ENCODE assay signal across 22 cellular contexts in the genomic region with DNA sequence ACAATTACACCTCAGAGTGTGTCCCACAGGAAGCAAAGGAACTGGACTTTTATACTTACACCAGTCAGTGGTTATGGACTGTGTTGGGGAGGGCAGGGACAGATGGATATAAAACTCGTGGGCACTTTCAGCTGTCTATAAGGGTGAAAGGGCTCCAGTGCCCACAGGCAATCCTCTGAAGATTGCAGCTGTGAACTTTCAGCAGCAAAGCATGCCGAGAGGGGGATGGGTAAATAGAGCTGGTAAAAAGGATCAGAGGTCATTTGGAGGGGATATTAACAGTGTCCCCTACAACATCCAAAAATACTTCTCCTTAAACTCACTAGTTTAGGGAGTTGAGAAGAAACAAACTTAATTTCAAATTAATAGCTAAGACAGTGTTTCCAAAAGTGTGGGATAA.
"Had no signal": no experiment of that assay in that cellular context is flagged by ENCODE, and none has a peak within 500 bp of the region (broad histone marks: within the 10 kb centered on the region; RNA-seq: fewer than 3 reads in every experiment).

No MANE protein-coding gene starts in this region.

- H3K4me3 Mint-ChIP-seq: dendritic cell treated with granulocyte-macrophage colony-stimulating factor and Interleukin-4, amounts not matched to agents 40 ng/mL and 50 ng/mL, for 4 days; naive thymus-derived CD8-positive, alpha-beta T cell; stimulated activated naive B cell treated with anti-CD40 and anti-IgM and Interleukin-4, amounts not matched to agents 10 μg/mL and 1 μg/mL and 100 μg/mL, for 72 hours had no signal

- H3K36me3 ChIP-seq: WERI-Rb-1 had no signal

- H3K9me3 ChIP-seq: lower lobe of right lung, neutrophil, pancreas, psoas muscle, right atrium auricular region, testis, upper lobe of left lung had no signal

- H3K4me1 ChIP-seq: lower lobe of right lung, pancreas, psoas muscle, right atrium auricular region, testis, upper lobe of left lung had no signal

- DNase-seq: activated CD4-positive, alpha-beta T cell treated with anti-CD3 and anti-CD28 coated beads, Interleukin-2, amount 50 U/mL, for 48 hours; activated CD4-positive, CD25-positive, alpha-beta regulatory T cell treated with anti-CD3 and anti-CD28 coated beads, Interleukin-2, amount 50 U/mL, for 72 hours; activated gamma-delta T cell treated with Interleukin-2 at 50 U/mL for 16 hours; aorta; effector CD4-positive, alpha-beta T cell; erythroblast; foreskin fibroblast; left colon; lower lobe of right lung; naive thymus-derived CD8-positive, alpha-beta T cell; pancreas; psoas muscle; stimulated activated naive B cell treated with anti-CD40 and anti-IgM and Interleukin-4, amounts not matched to agents 10 μg/mL and 1 μg/mL and 100 μg/mL, for 72 hours; testis; upper lobe of left lung; WERI-Rb-1 had no signal

- H3K36me3 Mint-ChIP-seq: brain had no signal

- H3K27me3 Mint-ChIP-seq: dendritic cell treated with granulocyte-macrophage colony-stimulating factor and Interleukin-4, amounts not matched to agents 40 ng/mL and 50 ng/mL, for 4 days; naive thymus-derived CD8-positive, alpha-beta T cell; stimulated activated naive B cell treated with anti-CD40 and anti-IgM and Interleukin-4, amounts not matched to agents 10 μg/mL and 1 μg/mL and 100 μg/mL, for 72 hours had no signal

- H3K27ac ChIP-seq: lower lobe of right lung, neutrophil, pancreas, psoas muscle, right atrium auricular region, testis, upper lobe of left lung, WERI-Rb-1 had no signal

- H3K4me3 ChIP-seq: lower lobe of right lung, pancreas, psoas muscle, right atrium auricular region, testis, upper lobe of left lung had no signal

- H3K9me3 Mint-ChIP-seq: activated naive CD4-positive, alpha-beta T cell treated with anti-CD3 and anti-CD28 coated beads, Interleukin-2, amount 50 U/mL, for 72 hours; brain; dendritic cell treated with granulocyte-macrophage colony-stimulating factor and Interleukin-4, amounts not matched to agents 40 ng/mL and 50 ng/mL, for 4 days; naive thymus-derived CD8-positive, alpha-beta T cell; stimulated activated naive B cell treated with anti-CD40 and anti-IgM and Interleukin-4, amounts not matched to agents 10 μg/mL and 1 μg/mL and 100 μg/mL, for 72 hours had no signal

- H3K4me1 Mint-ChIP-seq: brain had no signal

- ATAC-seq: activated naive CD4-positive, alpha-beta T cell treated with anti-CD3 and anti-CD28 coated beads, Interleukin-2, amount 50 U/mL, for 72 hours; left colon; lower lobe of right lung; naive thymus-derived CD8-positive, alpha-beta T cell; pancreas; psoas muscle; SK-N-SH treated with all-trans-retinoic acid at 6 μM for 48 hours; stimulated activated naive B cell treated with anti-CD40 and anti-IgM and Interleukin-4, amounts not matched to agents 10 μg/mL and 1 μg/mL and 100 μg/mL, for 72 hours had no signal

- H3K27me3 ChIP-seq: neutrophil, pancreas, right atrium auricular region, testis, upper lobe of left lung had no signal

- H3K27ac Mint-ChIP-seq: brain; dendritic cell treated with granulocyte-macrophage colony-stimulating factor and Interleukin-4, amounts not matched to agents 40 ng/mL and 50 ng/mL, for 4 days; stimulated activated naive B cell treated with anti-CD40 and anti-IgM and Interleukin-4, amounts not matched to agents 10 μg/mL and 1 μg/mL and 100 μg/mL, for 72 hours had no signal
